1 cellular context compared by ENCODE assay signal in genomic region chr18:79156330-79156729, GRCh38.
TF ChIP-seq lines count a peak whose summit lies in the region.

No MANE protein-coding gene starts in this region.

TF ChIP-seq in IMR-90, 13 proteins besides CTCF, POLR2A, EP300 and RAD21 (continued from another document):
- TF ChIP-seq RFX5 (IDR thresholded peaks at IDR 0.05; ENCODE audit: low read depth, low read length) (no peak), CEBPB (IDR thresholded peaks at IDR 0.05; ENCODE audit: low read depth, low read length) (no peak)
TF ChIP-seq in IMR-90: peak in this region for 0.
